Comparison of ENCODE assay signal across 29 cellular contexts in the genomic region with DNA sequence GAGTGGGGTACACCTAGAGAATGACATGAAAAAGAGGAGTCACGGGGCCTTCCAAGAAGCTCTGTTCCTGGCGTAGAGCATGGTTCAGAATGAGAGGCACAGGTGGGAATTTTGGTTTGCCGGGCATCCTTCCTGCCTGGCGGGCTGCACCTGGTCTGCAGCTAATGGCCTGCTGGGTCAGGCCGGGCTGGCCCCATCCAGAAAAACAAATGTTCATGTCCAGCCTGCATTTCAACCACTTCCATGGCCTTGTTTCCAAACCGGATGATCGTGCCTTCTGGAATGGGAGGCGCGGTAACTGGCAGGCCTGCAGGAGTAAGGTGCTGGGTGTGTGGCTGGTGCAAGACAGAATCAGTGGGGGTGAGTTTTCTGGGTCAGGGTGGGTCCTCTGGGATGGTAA. TPM values are rescaled to one million over a fixed set of nuclear protein-coding genes. Genes with fewer than 3 reads are reported as not detected.
"Had no signal": no experiment of that assay in that cellular context is flagged by ENCODE, and none has a peak within 500 bp of the region (broad histone marks: within the 10 kb centered on the region; RNA-seq: fewer than 3 reads in every experiment).

No MANE protein-coding gene starts in this region.

- H3K4me1 Mint-ChIP-seq: activated CD4-positive, alpha-beta T cell treated with anti-CD3 and anti-CD28 coated beads, Interleukin-2, amount 10 ng/mL, durations not matched to agents 24 days and 14 days; activated naive CD4-positive, alpha-beta T cell treated with anti-CD3 and anti-CD28 coated beads, Interleukin-2, amount 10 ng/mL, durations not matched to agents 7 days and 5 days; activated naive CD8-positive, alpha-beta T cell treated with anti-CD3 and anti-CD28 coated beads, Interleukin-2, amount 10 ng/mL, durations not matched to agents 7 days and 5 days had no signal

- H3K9me3 ChIP-seq: esophagus squamous epithelium, left lung, lower lobe of right lung, neutrophil, ovary, sigmoid colon, tibial nerve had no signal

- DNase-seq: activated CD4-positive, alpha-beta memory T cell treated with anti-CD3 and anti-CD28 coated beads for 36 hours; activated CD4-positive, alpha-beta T cell treated with anti-CD3 and anti-CD28 coated beads, Interleukin-2, amount 10 ng/mL, durations not matched to agents 24 days and 14 days; activated CD4-positive, CD25-positive, alpha-beta regulatory T cell treated with anti-CD3 and anti-CD28 coated beads, Interleukin-2, amount 50 U/mL, for 72 hours; activated CD8-positive, alpha-beta memory T cell treated with anti-CD3 and anti-CD28 coated beads, Interleukin-2, amount 50 U/mL, for 4 hours; activated gamma-delta T cell; activated naive CD4-positive, alpha-beta T cell treated with anti-CD3 and anti-CD28 coated beads, Interleukin-2, amount 10 ng/mL, durations not matched to agents 7 days and 5 days; activated naive CD8-positive, alpha-beta T cell treated with anti-CD3 and anti-CD28 coated beads, Interleukin-2, amount 10 ng/mL, durations not matched to agents 7 days and 5 days; activated T-cell treated with anti-CD3 and anti-CD28 coated beads, Interleukin-2, amount 50 U/mL, for 1 hour; amniotic stem cell; dermis blood vessel endothelial cell; effector CD4-positive, alpha-beta T cell; esophagus squamous epithelium; foreskin melanocyte; left lung; lower lobe of right lung; mesenchymal stem cell; ovary; retina; sigmoid colon; stimulated activated CD4-positive, alpha-beta T cell treated with anti-CD3 and anti-CD28 coated beads, Interleukin-15, amount 100 ng/mL, for 24 hours; stimulated activated CD4-positive, alpha-beta T cell treated with anti-CD3 and anti-CD28 coated beads, Interleukin-2, amount 100 ng/mL, for 24 hours; stimulated activated naive CD4-positive, alpha-beta T cell treated with Interleukin-2 at 50 U/mL for 16 hours had no signal

- H3K9me3 Mint-ChIP-seq: activated CD4-positive, alpha-beta memory T cell treated with anti-CD3 and anti-CD28 coated beads for 36 hours; activated CD4-positive, alpha-beta T cell treated with anti-CD3 and anti-CD28 coated beads, Interleukin-2, amount 10 ng/mL, durations not matched to agents 24 days and 14 days; activated naive CD4-positive, alpha-beta T cell treated with anti-CD3 and anti-CD28 coated beads, Interleukin-2, amount 10 ng/mL, durations not matched to agents 7 days and 5 days; activated naive CD8-positive, alpha-beta T cell treated with anti-CD3 and anti-CD28 coated beads, Interleukin-2, amount 10 ng/mL, durations not matched to agents 7 days and 5 days; activated T-helper 1 cell treated with anti-CD3 and anti-CD28 coated beads, Interleukin-12 subunit alpha, Interleukin-12 subunit beta, Interleukin-2, Interleukin-4 antibody, amounts not matched to agents 30 ng/mL and 10 ng/mL and 1 ng/mL, durations not matched to agents 14 hours and 24 hours and 36 hours; natural killer cell treated with Interleukin-12 subunit alpha and Interleukin-12 subunit beta and Interleukin-15 and Interleukin-18, amount 100 ng/mL, for 72 hours had no signal

- ATAC-seq: natural killer cell treated with Interleukin-12 subunit alpha and Interleukin-12 subunit beta and Interleukin-15 and Interleukin-18, amount 100 ng/mL, for 72 hours had no signal

- H3K36me3 ChIP-seq: left lung, lower lobe of right lung, neutrophil, ovary, sigmoid colon, tibial nerve had no signal

- H3K27ac Mint-ChIP-seq: activated CD4-positive, alpha-beta memory T cell treated with anti-CD3 and anti-CD28 coated beads for 36 hours; activated CD4-positive, alpha-beta T cell treated with anti-CD3 and anti-CD28 coated beads, Interleukin-2, amount 10 ng/mL, durations not matched to agents 24 days and 14 days; activated naive CD4-positive, alpha-beta T cell treated with anti-CD3 and anti-CD28 coated beads, Interleukin-2, amount 10 ng/mL, durations not matched to agents 7 days and 5 days; activated naive CD8-positive, alpha-beta T cell treated with anti-CD3 and anti-CD28 coated beads, Interleukin-2, amount 10 ng/mL, durations not matched to agents 7 days and 5 days; activated T-helper 1 cell treated with anti-CD3 and anti-CD28 coated beads, Interleukin-12 subunit alpha, Interleukin-12 subunit beta, Interleukin-2, Interleukin-4 antibody, amounts not matched to agents 30 ng/mL and 10 ng/mL and 1 ng/mL, durations not matched to agents 14 hours and 24 hours and 36 hours; natural killer cell treated with Interleukin-12 subunit alpha and Interleukin-12 subunit beta and Interleukin-15 and Interleukin-18, amount 100 ng/mL, for 72 hours; progenitor cell of endocrine pancreas had no signal

- H3K4me3 Mint-ChIP-seq: activated CD4-positive, alpha-beta memory T cell treated with anti-CD3 and anti-CD28 coated beads for 36 hours; activated CD4-positive, alpha-beta T cell treated with anti-CD3 and anti-CD28 coated beads, Interleukin-2, amount 10 ng/mL, durations not matched to agents 24 days and 14 days; activated naive CD4-positive, alpha-beta T cell treated with anti-CD3 and anti-CD28 coated beads, Interleukin-2, amount 10 ng/mL, durations not matched to agents 7 days and 5 days; activated naive CD8-positive, alpha-beta T cell treated with anti-CD3 and anti-CD28 coated beads, Interleukin-2, amount 10 ng/mL, durations not matched to agents 7 days and 5 days; activated T-helper 1 cell treated with anti-CD3 and anti-CD28 coated beads, Interleukin-12 subunit alpha, Interleukin-12 subunit beta, Interleukin-2, Interleukin-4 antibody, amounts not matched to agents 30 ng/mL and 10 ng/mL and 1 ng/mL, durations not matched to agents 14 hours and 24 hours and 36 hours; natural killer cell treated with Interleukin-12 subunit alpha and Interleukin-12 subunit beta and Interleukin-15 and Interleukin-18, amount 100 ng/mL, for 72 hours had no signal

- H3K4me3 ChIP-seq: esophagus squamous epithelium, left lung, lower lobe of right lung, ovary, sigmoid colon, tibial nerve had no signal

- H3K27ac ChIP-seq: epithelial cell of prostate, esophagus squamous epithelium, left lung, lower lobe of right lung, neutrophil, ovary, sigmoid colon, tibial nerve, VCaP had no signal

- H3K27me3 Mint-ChIP-seq: activated CD4-positive, alpha-beta T cell treated with anti-CD3 and anti-CD28 coated beads, Interleukin-2, amount 10 ng/mL, durations not matched to agents 24 days and 14 days; progenitor cell of endocrine pancreas had no signal

- H3K27me3 ChIP-seq: esophagus squamous epithelium, left lung, neutrophil, ovary, sigmoid colon, tibial nerve had no signal

- H3K36me3 Mint-ChIP-seq: activated CD4-positive, alpha-beta memory T cell treated with anti-CD3 and anti-CD28 coated beads for 36 hours; activated naive CD4-positive, alpha-beta T cell treated with anti-CD3 and anti-CD28 coated beads, Interleukin-2, amount 10 ng/mL, durations not matched to agents 7 days and 5 days; activated naive CD8-positive, alpha-beta T cell treated with anti-CD3 and anti-CD28 coated beads, Interleukin-2, amount 10 ng/mL, durations not matched to agents 7 days and 5 days; natural killer cell treated with Interleukin-12 subunit alpha and Interleukin-12 subunit beta and Interleukin-15 and Interleukin-18, amount 100 ng/mL, for 72 hours had no signal

RNA-seq across cellular contexts. Expression of a gene that starts 14.4 kb away (rescaled TPM):
- total RNA-seq: activated naive CD8-positive, alpha-beta T cell treated with anti-CD3 and anti-CD28 coated beads, Interleukin-2, amount 10 ng/mL, durations not matched to agents 7 days and 5 days had no signal
